Comparison of ENCODE assay signal across 28 cellular contexts in the genomic region with DNA sequence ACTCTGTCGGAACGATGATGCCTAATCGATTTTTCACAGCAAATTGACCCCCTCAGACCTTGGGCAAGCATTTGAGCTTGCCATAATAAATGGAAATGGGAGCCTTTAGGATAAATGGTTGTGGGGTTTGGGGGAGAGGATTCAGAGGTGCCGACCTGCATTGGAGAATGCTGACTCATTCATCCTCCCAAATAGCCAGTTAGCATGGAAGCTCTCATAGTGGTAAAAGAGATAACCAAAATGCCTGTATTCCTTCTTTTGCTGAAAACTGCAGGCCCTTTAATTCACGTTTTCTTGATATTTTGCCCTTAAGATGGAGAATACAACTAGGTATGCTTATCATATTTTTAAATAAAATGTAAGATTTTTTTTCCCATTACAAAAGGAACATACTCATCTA.
"Had no signal": no experiment of that assay in that cellular context is flagged by ENCODE, and none has a peak within 500 bp of the region (broad histone marks: within the 10 kb centered on the region; RNA-seq: fewer than 3 reads in every experiment).

No MANE protein-coding gene starts in this region.

- H3K9me3 ChIP-seq: colonic mucosa, esophagus muscularis mucosa, mucosa of descending colon, prostate gland, sigmoid colon, stomach, thyroid gland, vagina had no signal

- H3K36me3 Mint-ChIP-seq: memory B cell; mesothelial cell of epicardium; naive B cell; natural killer cell treated with Interleukin-12 subunit alpha and Interleukin-12 subunit beta and Interleukin-15 and Interleukin-18, amount 100 ng/mL, for 72 hours; neural progenitor cell; stimulated activated effector memory CD8-positive, alpha-beta T cell treated with anti-CD3 and anti-CD28 coated beads, Interleukin-12 subunit alpha, Interleukin-12 subunit beta, amount 100 ng/mL, for 72 hours had no signal

- H3K27me3 Mint-ChIP-seq: dendritic cell treated with granulocyte-macrophage colony-stimulating factor and Interleukin-4, amounts not matched to agents 40 ng/mL and 50 ng/mL, for 4 days; memory B cell; naive B cell; natural killer cell treated with Interleukin-12 subunit alpha and Interleukin-12 subunit beta and Interleukin-15 and Interleukin-18, amount 100 ng/mL, for 72 hours had no signal

- H3K27me3 ChIP-seq: colonic mucosa, esophagus muscularis mucosa, heart right ventricle, neural progenitor cell, sigmoid colon, stomach, thyroid gland, vagina had no signal

- H3K4me1 ChIP-seq: colonic mucosa, esophagus muscularis mucosa, heart right ventricle, neural progenitor cell, prostate gland, sigmoid colon, stomach, thyroid gland, vagina had no signal

- H3K9ac ChIP-seq: neural progenitor cell had no signal

- H3K27ac ChIP-seq: colonic mucosa, esophagus muscularis mucosa, heart right ventricle, neural progenitor cell, prostate gland, sigmoid colon, stomach, thyroid gland, vagina had no signal

- DNase-seq: colonic mucosa; effector CD8-positive, alpha-beta T cell; foreskin melanocyte; glutamatergic neuron; heart right ventricle; hypothalamus; kidney; mucosa of descending colon; naive B cell; nucleus accumbens; right cardiac atrium; sigmoid colon; stimulated activated CD4-positive, alpha-beta T cell treated with anti-CD3 and anti-CD28 coated beads, Interleukin-2, amount 100 ng/mL, for 24 hours; stimulated activated CD4-positive, alpha-beta T cell treated with anti-CD3 and anti-CD28 coated beads, Interleukin-4, amount 100 ng/mL, for 24 hours; stimulated activated naive CD4-positive, alpha-beta T cell treated with Interleukin-2 at 50 U/mL for 16 hours; stomach; thyroid gland; trophoblast cell had no signal

- H3K4me1 Mint-ChIP-seq: memory B cell; mesothelial cell of epicardium; naive B cell; stimulated activated effector memory CD8-positive, alpha-beta T cell treated with anti-CD3 and anti-CD28 coated beads, Interleukin-12 subunit alpha, Interleukin-12 subunit beta, amount 100 ng/mL, for 72 hours had no signal

- H3K27ac Mint-ChIP-seq: dendritic cell treated with granulocyte-macrophage colony-stimulating factor and Interleukin-4, amounts not matched to agents 40 ng/mL and 50 ng/mL, for 4 days; memory B cell; mesothelial cell of epicardium; naive B cell; natural killer cell treated with Interleukin-12 subunit alpha and Interleukin-12 subunit beta and Interleukin-15 and Interleukin-18, amount 100 ng/mL, for 72 hours; neural progenitor cell; stimulated activated effector memory CD8-positive, alpha-beta T cell treated with anti-CD3 and anti-CD28 coated beads, Interleukin-12 subunit alpha, Interleukin-12 subunit beta, amount 100 ng/mL, for 72 hours had no signal

- H3K4me3 ChIP-seq: colonic mucosa, esophagus muscularis mucosa, heart right ventricle, lung, mucosa of descending colon, neural progenitor cell, prostate gland, sigmoid colon, stomach, thyroid gland, vagina had no signal

- H3K36me3 ChIP-seq: colonic mucosa, esophagus muscularis mucosa, heart right ventricle, neural progenitor cell, prostate gland, sigmoid colon, stomach, thyroid gland, vagina had no signal

- H3K4me3 Mint-ChIP-seq: dendritic cell treated with granulocyte-macrophage colony-stimulating factor and Interleukin-4, amounts not matched to agents 40 ng/mL and 50 ng/mL, for 4 days; memory B cell; mesothelial cell of epicardium; natural killer cell treated with Interleukin-12 subunit alpha and Interleukin-12 subunit beta and Interleukin-15 and Interleukin-18, amount 100 ng/mL, for 72 hours; neural progenitor cell; stimulated activated effector memory CD8-positive, alpha-beta T cell treated with anti-CD3 and anti-CD28 coated beads, Interleukin-12 subunit alpha, Interleukin-12 subunit beta, amount 100 ng/mL, for 72 hours had no signal
